10 cellular contexts compared by ENCODE assay signal in genomic region chr6:298233-299049, GRCh38. TPM values are rescaled to one million over a fixed set of nuclear protein-coding genes. Genes with fewer than 3 reads are reported as not detected.
A peak's percentile ranks its signal among the peaks of the same experiment; 100 is the strongest.
DNase-seq lines count a peak whose midpoint lies in the region; ATAC-seq, FAIRE-seq and TF ChIP-seq lines count a peak whose summit lies in the region.
"Had no signal": no experiment of that assay in that cellular context is flagged by ENCODE, and none has a peak within 500 bp of the region (broad histone marks: within the 10 kb centered on the region; RNA-seq: fewer than 3 reads in every experiment).

No MANE protein-coding gene starts in this region.

- H3K27ac ChIP-seq in esophagus squamous epithelium (peak overlapping the region in 3 of 4 donors; percentile 19 to 59 (median 34)), pancreas (peak overlapping the region; percentile 43 to 67 (median 51)), SJCRH30 (no peak overlapping the region)
- H3K27ac ChIP-seq: ovary had no signal

- peaks cover 0 to 6% (median 0%) of the 10 kb centered on the region in 3 donors for H3K36me3 ChIP-seq in esophagus squamous epithelium
- H3K36me3 ChIP-seq in pancreas, result no peaks in the 10 kb centered on the region
- H3K36me3 ChIP-seq in SJCRH30, result no peaks in the 10 kb centered on the region
- H3K36me3 ChIP-seq: ovary had no signal

- H3K4me3 ChIP-seq in esophagus squamous epithelium (no peak overlapping the region), pancreas (no peak overlapping the region), SJCRH30 (no peak overlapping the region)
- H3K4me3 ChIP-seq: ovary had no signal

- H3K27me3 ChIP-seq in esophagus squamous epithelium (no peaks in the 10 kb centered on the region), pancreas (no peaks in the 10 kb centered on the region), SJCRH30 (no peaks in the 10 kb centered on the region)
- H3K27me3 ChIP-seq: ovary had no signal

- ATAC-seq in GM18498 (IDR thresholded peaks at IDR 0.05; ENCODE audit: unreplicated experiment) (peak; percentile 28), HG03045 (IDR thresholded peaks at IDR 0.05; ENCODE audit: unreplicated experiment) (peak; percentile 38), pancreas (peak in 3 of 4 donors; percentile 20 to 50 (median 32)), HG03108 (IDR thresholded peaks at IDR 0.05; ENCODE audit: unreplicated experiment) (no peak)

- no peak for DNase-seq in esophagus squamous epithelium (lab: John Stamatoyannopoulos, UW)
- DNase-seq in pancreas, result no peak
- DNase-seq in SJCRH30, result no peak
- DNase-seq in activated naive CD4-positive, alpha-beta T cell treated with Interleukin-2 at 50 U/mL for 16 hours, result no peak
- DNase-seq in GM13977 (ENCODE audit: low spot score), result no peak
- DNase-seq: C1 segment of cervical spinal cord, ovary had no signal

- WGBS in esophagus squamous epithelium, 2 donors, result 67 to 71% methylated on average over 11 of the region's 11 CpGs
- 56 to 58% methylated on average over 11 of the region's 11 CpGs for WGBS in pancreas, 2 donors

- H3K4me1 ChIP-seq in esophagus squamous epithelium (peaks cover 22 to 77% (median 57%) of the 10 kb centered on the region in 3 donors), pancreas (peaks cover 18 to 39% (median 19%) of the 10 kb centered on the region in 3 donors), SJCRH30 (no peaks in the 10 kb centered on the region)

- in situ Hi-C loops in GM13977 (cut with MboI; ENCODE audit: low pct_unique_long_range_greater_than_20kb, low sequenced_read_pairs, unreplicated experiment), result no loop called here

- TF ChIP-seq CTCF in esophagus squamous epithelium (IDR thresholded peaks at IDR 0.05) (no peak), pancreas (IDR thresholded peaks at IDR 0.05) (no peak), GM13977 (IDR thresholded peaks at IDR 0.05; ENCODE audit: extremely low read depth, insufficient read depth, missing control alignments) (no peak)

- intact Hi-C loops in esophagus squamous epithelium (cut with DNase I), result no loop called here
- intact Hi-C loops in pancreas (cut with DNase I), result no loop called here

- no peak for FAIRE-seq in pancreas (lab: Jason Lieb, UNC)

- TF ChIP-seq POLR2A in esophagus squamous epithelium (IDR thresholded peaks at IDR 0.05), result no peak

- H3K9me3 ChIP-seq in esophagus squamous epithelium, result no peaks in the 10 kb centered on the region
- no peaks in the 10 kb centered on the region for H3K9me3 ChIP-seq in pancreas
- H3K9me3 ChIP-seq in SJCRH30 (replicated peaks), result no peaks in the 10 kb centered on the region
- H3K9me3 ChIP-seq: ovary had no signal

RNA-seq across cellular contexts. Expression of gene DUSP22, which starts 6.2 kb away (rescaled TPM):
- total RNA-seq in esophagus squamous epithelium (10 to 100 TPM; 34.2 to 54.6 (median 45.2) TPM), pancreas (10 to 100 TPM; 21.1 to 32.9 (median 27.4) TPM)
- polyA plus RNA-seq in pancreas, result 10 to 100 TPM; 16.4 to 20.6 TPM
- 14.3 and 15.5 TPM in 2 replicates for total RNA-seq in SJCRH30 (2014; rRNA removed; shearing (Covaris generic))
